ENCODE assay signal across 8 cellular contexts in genomic region chr2:100819365-100820345, GRCh38. TPM values are rescaled to one million over a fixed set of nuclear protein-coding genes. Genes with fewer than 3 reads are reported as not detected.
DNase-seq lines count a peak whose midpoint lies in the region; ATAC-seq and TF ChIP-seq lines count a peak whose summit lies in the region.

TSS of gene NPAS2 (plus strand) at chr2:100820139. CDS start at chr2:100904755, 84,616 bp downstream.

- H3K36me3 ChIP-seq in uterus = no peaks in the 10 kb centered on the region

- no peak within 1 kb of the TSS for H3K4me3 Mint-ChIP-seq in activated CD8-positive, alpha-beta memory T cell treated with anti-CD3 and anti-CD28 coated beads, Interleukin-2, amount 10 ng/mL, durations not matched to agents 7 days and 5 days
- peak within 1 kb of the TSS in 6 of 8 donors; percentile 10 to 45 (median 22) for H3K4me3 Mint-ChIP-seq in naive B cell

- peak; percentile 45 for ATAC-seq in activated CD8-positive, alpha-beta memory T cell treated with anti-CD3 and anti-CD28 coated beads, Interleukin-2, amount 10 ng/mL, durations not matched to agents 7 days and 5 days
- no peak for ATAC-seq in naive B cell (ENCODE audit: low read depth in 2 of 2)

- no peaks in the 10 kb centered on the region for H3K9me3 Mint-ChIP-seq in activated CD8-positive, alpha-beta memory T cell treated with anti-CD3 and anti-CD28 coated beads, Interleukin-2, amount 10 ng/mL, durations not matched to agents 7 days and 5 days (ENCODE audit: low read depth)
- peaks cover 0 to 3% (median 0%) of the 10 kb centered on the region in 7 donors for H3K9me3 Mint-ChIP-seq in naive B cell

- peaks cover 4% of the 10 kb centered on the region for H3K4me1 Mint-ChIP-seq in activated CD8-positive, alpha-beta memory T cell treated with anti-CD3 and anti-CD28 coated beads, Interleukin-2, amount 10 ng/mL, durations not matched to agents 7 days and 5 days
- H3K4me1 Mint-ChIP-seq in naive B cell = peaks cover 6 to 7% (median 6%) of the 10 kb centered on the region in 3 donors

- no peaks in the 10 kb centered on the region for H3K36me3 Mint-ChIP-seq in activated CD8-positive, alpha-beta memory T cell treated with anti-CD3 and anti-CD28 coated beads, Interleukin-2, amount 10 ng/mL, durations not matched to agents 7 days and 5 days
- H3K36me3 Mint-ChIP-seq in naive B cell = no peaks in the 10 kb centered on the region

- peak within 1 kb of the TSS; percentile 93 to 97 for H3K27ac ChIP-seq in uterus

- no peaks in the 10 kb centered on the region for H3K27me3 ChIP-seq in uterus

- no peaks in the 10 kb centered on the region for H3K9me3 ChIP-seq in uterus

- no peak within 1 kb of the TSS for H3K27ac Mint-ChIP-seq in activated CD8-positive, alpha-beta memory T cell treated with anti-CD3 and anti-CD28 coated beads, Interleukin-2, amount 10 ng/mL, durations not matched to agents 7 days and 5 days
- H3K27ac Mint-ChIP-seq in naive B cell = no peak within 1 kb of the TSS

- peak in 1 of 2 donors; percentile 12 for TF ChIP-seq POLR2A in uterus (IDR thresholded peaks at IDR 0.05)

- CTCF ChIA-PET in activated CD8-positive, alpha-beta memory T cell treated with anti-CD3 and anti-CD28 coated beads, Interleukin-2, amount 10 ng/mL, durations not matched to agents 7 days and 5 days (lab: Charles Lee) = no interaction called here

- H3K4me3 ChIP-seq in fibroblast of mammary gland (ENCODE audit: control insufficient read depth, low read depth, low read length) (peak within 1 kb of the TSS; percentile 69), uterus (peak within 1 kb of the TSS; percentile 31 to 84)

- intact Hi-C loops in uterus (cut with DNase I; ENCODE audit: low total_unique reads) = no loop called here

- H3K27me3 Mint-ChIP-seq in activated CD8-positive, alpha-beta memory T cell treated with anti-CD3 and anti-CD28 coated beads, Interleukin-2, amount 10 ng/mL, durations not matched to agents 7 days and 5 days = peaks cover 66% of the 10 kb centered on the region
- peaks cover 68 to 81% (median 75%) of the 10 kb centered on the region in 3 donors for H3K27me3 Mint-ChIP-seq in naive B cell

- H3K4me1 ChIP-seq in uterus = no peaks in the 10 kb centered on the region

- TF ChIP-seq CTCF in fibroblast of mammary gland (conservative IDR thresholded peaks at IDR 0.05; ENCODE audit: control insufficient read depth, insufficient read depth, low read depth, low read length) (no peak), uterus (IDR thresholded peaks at IDR 0.05) (no peak)

- peak; percentile 21 for DNase-seq in stimulated activated CD4-positive, alpha-beta T cell treated with anti-CD3 and anti-CD28 coated beads, Interleukin-12 subunit alpha, Interleukin-12 subunit beta, amount 100 ng/mL, for 4 hours
- no peak for DNase-seq in stimulated activated CD4-positive, alpha-beta T cell treated with anti-CD3 and anti-CD28 coated beads, Interleukin-4, amount 100 ng/mL, for 24 hours
- no peak for DNase-seq in activated CD8-positive, alpha-beta memory T cell treated with anti-CD3 and anti-CD28 coated beads, Interleukin-2, amount 10 ng/mL, durations not matched to agents 7 days and 5 days
- peak; percentile 37 for DNase-seq in fibroblast of mammary gland (ENCODE audit: low read depth)
- no peak for DNase-seq in naive B cell
- DNase-seq in uterus = peak; percentile 43 to 62
- no peak for DNase-seq in KG1 (lab: John Stamatoyannopoulos, UW)
- DNase-seq in NCI-H1092 treated with DMSO at 0.1 percent for 48 hours (lab: John Stamatoyannopoulos, UW) = no peak

RNA-seq across cellular contexts. Expression of gene NPAS2, which starts in this region (rescaled TPM):
- total RNA-seq in activated CD8-positive, alpha-beta memory T cell treated with anti-CD3 and anti-CD28 coated beads, Interleukin-2, amount 10 ng/mL, durations not matched to agents 7 days and 5 days = under 1 TPM; 0.41 to 0.47 TPM
- not detected for polyA plus RNA-seq in naive B cell (ENCODE audit: low read depth in 6 of 6)
- total RNA-seq in uterus = 10 to 100 TPM in 3 of 4 donors, 1 to 10 TPM in 1; 5.6 to 66.5 (median 24.9) TPM

Comparison
In these comparisons a context has a peak if more than half of its experiments do, and no peak if none do; other contexts are left out.
1. RNA of gene NPAS2 (total RNA-seq): 5.6 to 66.5 TPM in uterus; 0.41 to 0.47 TPM in activated CD8-positive, alpha-beta memory T cell treated with anti-CD3 and anti-CD28 coated beads, Interleukin-2, amount 10 ng/mL, durations not matched to agents 7 days and 5 days; every median in the first group is over 4 times any median in the second.
2. DNase-seq: peak in stimulated activated CD4-positive, alpha-beta T cell treated with anti-CD3 and anti-CD28 coated beads, Interleukin-12 subunit alpha, Interleukin-12 subunit beta, amount 100 ng/mL, for 4 hours (single experiment), fibroblast of mammary gland (single experiment) and uterus (2 of 2); none in stimulated activated CD4-positive, alpha-beta T cell treated with anti-CD3 and anti-CD28 coated beads, Interleukin-4, amount 100 ng/mL, for 24 hours (single experiment), activated CD8-positive, alpha-beta memory T cell treated with anti-CD3 and anti-CD28 coated beads, Interleukin-2, amount 10 ng/mL, durations not matched to agents 7 days and 5 days (single experiment), naive B cell (single experiment), KG1 (single experiment) and NCI-H1092 treated with DMSO at 0.1 percent for 48 hours (single experiment).
3. Peak in ATAC-seq in activated CD8-positive, alpha-beta memory T cell treated with anti-CD3 and anti-CD28 coated beads, Interleukin-2, amount 10 ng/mL, durations not matched to agents 7 days and 5 days; RNA of the gene not detected or under 1 TPM.